Comparison of ENCODE assay signal across 8 cellular contexts in the genomic region with DNA sequence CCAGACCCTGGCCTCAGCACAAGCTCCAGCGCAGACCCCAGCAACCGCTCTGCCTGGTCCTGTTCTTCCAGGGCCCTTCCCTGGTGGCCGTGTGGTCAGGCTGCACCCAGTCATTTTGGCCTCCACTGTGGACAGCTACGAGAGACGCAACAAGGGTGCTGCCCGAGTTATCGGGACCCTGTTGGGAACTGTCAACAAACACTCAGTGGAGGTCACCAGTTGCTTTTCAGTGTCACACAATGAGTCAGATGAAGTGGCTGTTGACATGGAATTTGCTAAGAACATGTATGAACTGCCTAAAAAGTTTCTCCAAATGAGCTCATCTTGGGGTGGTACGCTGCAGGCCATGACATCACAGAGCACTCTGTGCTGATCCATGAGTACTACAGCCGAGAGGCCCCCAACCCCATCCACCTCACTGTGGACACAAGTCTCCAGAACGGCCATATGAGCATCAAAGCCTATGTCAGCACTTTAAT.
A peak's percentile ranks its signal among the peaks of the same experiment; 100 is the strongest.
DNase-seq lines count a peak whose midpoint lies in the region; ATAC-seq, FAIRE-seq and TF ChIP-seq lines count a peak whose summit lies in the region.
"Not testable (repeated sequence)": the region's sequence is repeated elsewhere in the genome, so short reads cannot be mapped to it uniquely, and the experiment has no call there.

No MANE protein-coding gene starts in this region.

- ATAC-seq in T-helper 17 cell (peak; percentile 34), esophagus mucosa (peak; percentile 53), left cardiac atrium (peak; percentile 18 to 31), HepG2 (peak; percentile 45), natural killer cell (peak in 2 of 3 donors; percentile 31 to 46), aorta (ENCODE audit: low FRiP score) (peak; percentile 52)
- ATAC-seq in stimulated activated effector memory CD8-positive, alpha-beta T cell treated with anti-CD3 and anti-CD28 coated beads, Interleukin-12 subunit alpha, Interleukin-12 subunit beta, amount 100 ng/mL, for 72 hours = peak; percentile 39

- WGBS in HepG2 (ENCODE audit: low lambda C conversion rate) = 19% methylated on average over 10 of the region's 10 CpGs
- 72 to 75% methylated on average over 10 of the region's 10 CpGs for WGBS in aorta, 2 donors

- CTCF ChIA-PET in HepG2 (lab: Yijun Ruan, JAX; ENCODE audit: low intra/inter-chr PET ratio, low total read pairs) = not testable (repeated sequence)

- not testable (repeated sequence) for H3K4me1 ChIP-seq in HepG2 (ENCODE audit: insufficient read depth, low read length); aorta (ENCODE audit: control insufficient read depth in 1 of 2, insufficient read depth in 2 of 2, low read length in 2 of 2)

- DNase-seq in CD14-positive monocyte (ENCODE audit: low spot score) (peak; percentile 50), left cardiac atrium (peak; percentile 29), aorta (peak; percentile 65 to 87)
- DNase-seq in T-helper 17 cell; HepG2 (ENCODE audit: low spot score); natural killer cell: not testable (repeated sequence)
- peak in 1 of 2 donors; percentile 52 for DNase-seq in stimulated activated effector memory CD8-positive, alpha-beta T cell treated with anti-CD3 and anti-CD28 coated beads, Interleukin-12 subunit alpha, Interleukin-12 subunit beta, amount 100 ng/mL, for 72 hours (ENCODE audit: low spot score in 2 of 2)

- H3K27me3 ChIP-seq in HepG2 (ENCODE audit: control insufficient read depth in 1 of 2, insufficient read depth in 2 of 2, low read length in 2 of 2); aorta (ENCODE audit: control insufficient read depth in 1 of 2, insufficient read depth in 2 of 2, low read length in 1 of 2): not testable (repeated sequence)

- H3K9me3 ChIP-seq in T-helper 17 cell (ENCODE audit: control insufficient read depth, low read length, poor library complexity, severe bottlenecking) = peaks cover 11% of the 10 kb centered on the region
- peaks cover 83% of the 10 kb centered on the region for H3K9me3 ChIP-seq in HepG2 (ENCODE audit: low read length)
- not testable (repeated sequence) for H3K9me3 ChIP-seq in aorta (ENCODE audit: control insufficient read depth, low read length)

- H3K4me3 Mint-ChIP-seq in CD14-positive monocyte; T-helper 17 cell; natural killer cell; stimulated activated effector memory CD8-positive, alpha-beta T cell treated with anti-CD3 and anti-CD28 coated beads, Interleukin-12 subunit alpha, Interleukin-12 subunit beta, amount 100 ng/mL, for 72 hours: not testable (repeated sequence)

- H3K4me1 Mint-ChIP-seq in CD14-positive monocyte; T-helper 17 cell; natural killer cell; stimulated activated effector memory CD8-positive, alpha-beta T cell treated with anti-CD3 and anti-CD28 coated beads, Interleukin-12 subunit alpha, Interleukin-12 subunit beta, amount 100 ng/mL, for 72 hours: not testable (repeated sequence)

- not testable (repeated sequence) for TF ChIP-seq RAD21 in HepG2 (CRISPR knock-in tag; IDR thresholded peaks at IDR 0.05)

- H3K9ac ChIP-seq in HepG2 (ENCODE audit: insufficient read depth, low read depth, low read length) = not testable (repeated sequence)

- FAIRE-seq in HepG2 (lab: Jason Lieb, UNC) = not testable (repeated sequence)

- not testable (repeated sequence) for TF ChIP-seq EP300 in HepG2 (IDR thresholded peaks at IDR 0.05; ENCODE audit: low read depth in 2 of 2, low read length in 2 of 2); HepG2 (CRISPR knock-in tag; IDR thresholded peaks at IDR 0.05; ENCODE audit: borderline replicate concordance)

- not testable (repeated sequence) for H3K27me3 Mint-ChIP-seq in CD14-positive monocyte (ENCODE audit: low read depth in 3 of 3); T-helper 17 cell; natural killer cell (ENCODE audit: low read depth in 2 of 2)

- H4K20me1 ChIP-seq in HepG2 (ENCODE audit: insufficient read depth, low read length) = not testable (repeated sequence)

- POLR2A ChIA-PET in HepG2 (lab: Yijun Ruan, JAX) = not testable (repeated sequence)

- H3K79me2 ChIP-seq in HepG2 (ENCODE audit: insufficient read depth, low read length) = not testable (repeated sequence)

- H3K36me3 ChIP-seq in HepG2 (replicated peaks in 1 of 2; ENCODE audit: control insufficient read depth in 1 of 2, insufficient read depth in 2 of 2, low read length in 2 of 2); aorta (ENCODE audit: control insufficient read depth in 1 of 2, insufficient read depth in 2 of 2, low read length in 1 of 2): not testable (repeated sequence)

- peaks cover 14 to 59% (median 46%) of the 10 kb centered on the region in 7 donors for H3K9me3 Mint-ChIP-seq in CD14-positive monocyte
- H3K9me3 Mint-ChIP-seq in natural killer cell = peaks cover 25 to 43% of the 10 kb centered on the region in 2 donors
- peaks cover 36% of the 10 kb centered on the region for H3K9me3 Mint-ChIP-seq in stimulated activated effector memory CD8-positive, alpha-beta T cell treated with anti-CD3 and anti-CD28 coated beads, Interleukin-12 subunit alpha, Interleukin-12 subunit beta, amount 100 ng/mL, for 72 hours

- not testable (repeated sequence) for H2AFZ ChIP-seq in HepG2 (ENCODE audit: low read length)

- H3K36me3 Mint-ChIP-seq in CD14-positive monocyte; T-helper 17 cell (ENCODE audit: low read depth); stimulated activated effector memory CD8-positive, alpha-beta T cell treated with anti-CD3 and anti-CD28 coated beads, Interleukin-12 subunit alpha, Interleukin-12 subunit beta, amount 100 ng/mL, for 72 hours: not testable (repeated sequence)
- peaks cover 63% of the 10 kb centered on the region for H3K36me3 Mint-ChIP-seq in natural killer cell

- in situ Hi-C loops in HepG2 (cut with HindIII; ENCODE audit: extremely low pct_ligation_motif_present, low pct_unique_long_range_greater_than_20kb) = not testable (repeated sequence)

- intact Hi-C loops in CD14-positive monocyte (cut with micrococcal nuclease); left cardiac atrium (cut with DNase I); HepG2 (cut with micrococcal nuclease; ENCODE audit: unreplicated experiment); natural killer cell (cut with micrococcal nuclease); aorta (cut with DNase I): not testable (repeated sequence)

- BruUV-seq in HepG2 (replicated peaks; lab: Mats Ljungman, UMichigan) = not testable (repeated sequence)

- H3K27ac ChIP-seq in HepG2 (ENCODE audit: extremely low read length, insufficient read depth, low read length); aorta (ENCODE audit: low read depth in 1 of 2, low read length in 2 of 2): not testable (repeated sequence)

- H3K27ac Mint-ChIP-seq in CD14-positive monocyte; T-helper 17 cell; natural killer cell; stimulated activated effector memory CD8-positive, alpha-beta T cell treated with anti-CD3 and anti-CD28 coated beads, Interleukin-12 subunit alpha, Interleukin-12 subunit beta, amount 100 ng/mL, for 72 hours: not testable (repeated sequence)

- TF ChIP-seq POLR2A in HepG2 (IDR thresholded peaks at IDR 0.05; ENCODE audit: insufficient read depth in 1 of 2, low read depth in 2 of 2, low read length in 2 of 2) = not testable (repeated sequence)

- H3K4me2 ChIP-seq in HepG2 (ENCODE audit: low read depth, low read length) = not testable (repeated sequence)

- H3K4me3 ChIP-seq in HepG2 (replicated peaks in 1 of 3; ENCODE audit: insufficient read depth in 1 of 3, low read depth in 2 of 3, low read length in 3 of 3); aorta (ENCODE audit: low read length in 2 of 2): not testable (repeated sequence)

- TF ChIP-seq CTCF in CD14-positive monocyte (IDR thresholded peaks at IDR 0.05); HepG2 (CRISPR knock-in tag; IDR thresholded peaks at IDR 0.05); natural killer cell (IDR thresholded peaks at IDR 0.05): not testable (repeated sequence)

TF ChIP-seq in HepG2, 621 proteins besides CTCF, POLR2A, EP300 and RAD21:
- TF ChIP-seq MAFK (conservative IDR thresholded peaks at IDR 0.05 in 1 of 2, IDR thresholded peaks at IDR 0.05 in 1 of 2; ENCODE audit: low read length in 2 of 2) = peak; percentile 49 to 60; a peak in 3 of 4 replicates
- TF ChIP-seq CREB1 (IDR thresholded peaks at IDR 0.05) = peak; percentile 50; the same call in 1 of the 2 replicates
- not testable (repeated sequence) for TF ChIP-seq CREB1 (CRISPR knock-in tag; IDR thresholded peaks at IDR 0.05)
- peak; percentile 22; the same call in 1 of the 2 replicates for TF ChIP-seq MAFF (IDR thresholded peaks at IDR 0.05; ENCODE audit: low read depth, low read length)
